In the genomic region with DNA sequence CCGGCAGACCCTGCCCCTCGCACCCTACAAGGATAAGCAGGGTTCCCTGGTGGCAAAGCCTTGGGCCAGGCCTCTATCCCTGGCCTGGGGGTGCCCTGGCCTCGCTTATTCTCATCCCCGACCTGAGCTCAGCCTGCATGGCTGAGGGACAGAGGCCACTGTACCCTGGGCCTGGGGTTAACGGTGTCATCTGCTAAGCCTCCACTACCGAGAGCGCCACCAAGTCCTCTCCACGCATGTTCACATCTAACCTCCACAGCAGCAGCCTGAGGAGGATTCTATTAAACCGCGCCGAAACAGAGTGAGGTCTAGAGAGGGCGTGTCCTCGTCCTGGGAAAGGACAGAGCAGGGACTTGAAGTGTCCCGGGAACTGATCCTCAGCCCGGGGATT, we compare ENCODE assay signal across 26 cellular contexts.
DNase-seq lines count a peak whose midpoint lies in the region; TF ChIP-seq lines count a peak whose summit lies in the region.
"Had no signal": no experiment of that assay in that cellular context is flagged by ENCODE, and none has a peak within 500 bp of the region (broad histone marks: within the 10 kb centered on the region; RNA-seq: fewer than 3 reads in every experiment).

No MANE protein-coding gene starts in this region.

- no peaks in the 10 kb centered on the region for H3K9me3 Mint-ChIP-seq in activated CD4-positive, alpha-beta T cell treated with anti-CD3 and anti-CD28 coated beads, Interleukin-2, amount 10 ng/mL, durations not matched to agents 24 days and 14 days
- H3K9me3 Mint-ChIP-seq: naive thymus-derived CD8-positive, alpha-beta T cell; stimulated activated naive CD8-positive, alpha-beta T cell treated with anti-CD3 and anti-CD28 coated beads, Interleukin-15, amount 100 ng/mL, for 72 hours; T-helper 2 cell treated with Interferon-gamma antibody and Interleukin-4, amounts not matched to agents 5 μg/mL and 100 μg/mL, for 36 hours had no signal

- H3K27ac ChIP-seq in adrenal gland = no peak overlapping the region
- H3K27ac ChIP-seq in transverse colon = no peak overlapping the region
- H3K27ac ChIP-seq: KMS-11, right lobe of liver, tibial artery had no signal

- peak; percentile 2 for DNase-seq in activated CD4-positive, alpha-beta T cell treated with anti-CD3 and anti-CD28 coated beads for 1 hour
- DNase-seq in activated CD4-positive, alpha-beta T cell treated with anti-CD3 and anti-CD28 coated beads, Interleukin-2, amount 10 ng/mL, durations not matched to agents 24 days and 14 days = no peak
- DNase-seq in adrenal gland (peak in 4 of 7 donors; percentile 6 to 35 (median 13)), mesenteric fat pad (ENCODE audit: low spot score) (peak; percentile 65), transverse colon (peak; percentile 7), NCI-H187 treated with DMSO at 0.1 percent for 48 hours (lab: John Stamatoyannopoulos, UW) (no peak), NCI-H1417 (lab: John Stamatoyannopoulos, UW) (no peak)
- no peak for DNase-seq in stimulated activated CD4-positive, alpha-beta T cell treated with anti-CD3 and anti-CD28 coated beads, Interleukin-2, amount 100 ng/mL, for 48 hours
- DNase-seq: AML-193; body of pancreas; COR-L47; DMS79; effector memory CD4-positive, alpha-beta T cell; erythroblast; GOT3; left cardiac atrium; NCI-H1694; NCI-H69; RPMI8226; stimulated activated naive CD8-positive, alpha-beta T cell treated with anti-CD3 and anti-CD28 coated beads, Interleukin-15, amount 100 ng/mL, for 72 hours had no signal

- TF ChIP-seq CTCF in adrenal gland (IDR thresholded peaks at IDR 0.05) (no peak), transverse colon (IDR thresholded peaks at IDR 0.05) (no peak)

- TF ChIP-seq POLR2A in adrenal gland (IDR thresholded peaks at IDR 0.05) = no peak
- TF ChIP-seq POLR2A in transverse colon (IDR thresholded peaks at IDR 0.05) = no peak

- in situ Hi-C loops in transverse colon (cut with MboI; ENCODE audit: low pct_ligation_motif_present in 1 of 4, low pct_unique_long_range_greater_than_20kb in 1 of 4, low sequenced_read_pairs in 3 of 4) = no loop called here

- H3K27me3 ChIP-seq in adrenal gland = no peaks in the 10 kb centered on the region
- H3K27me3 ChIP-seq in transverse colon = no peaks in the 10 kb centered on the region
- H3K27me3 ChIP-seq: body of pancreas, pancreas, right lobe of liver, tibial artery had no signal

- H3K4me3 ChIP-seq in adrenal gland = no peak overlapping the region
- no peak overlapping the region for H3K4me3 ChIP-seq in transverse colon
- H3K4me3 ChIP-seq: body of pancreas, pancreas, right lobe of liver, tibial artery had no signal

- no peaks in the 10 kb centered on the region for H3K36me3 Mint-ChIP-seq in activated CD4-positive, alpha-beta T cell treated with anti-CD3 and anti-CD28 coated beads, Interleukin-2, amount 10 ng/mL, durations not matched to agents 24 days and 14 days (ENCODE audit: low read depth)
- H3K36me3 Mint-ChIP-seq: naive thymus-derived CD8-positive, alpha-beta T cell had no signal

- intact Hi-C loops in activated CD4-positive, alpha-beta T cell treated with anti-CD3 and anti-CD28 coated beads, Interleukin-2, amount 10 ng/mL, durations not matched to agents 24 days and 14 days (cut with micrococcal nuclease) = no loop called here
- intact Hi-C loops in adrenal gland (cut with DNase I) (loop anchor here in 1 of 2 donors (10.0 kb wide), 1 partner anchor 396 kb away; no protein-coding TSS in a partner anchor), transverse colon (cut with DNase I; ENCODE audit: low total_unique reads) (no loop called here)

- 92 to 98% (median 96%) methylated on average over 14 to 15 of the region's 15 CpGs; no CpG with 5 or more reads in 1 of the 4 donors for WGBS in adrenal gland, 4 donors
- 95 to 100% methylated on average over 2 to 15 of the region's 15 CpGs for WGBS in transverse colon (ENCODE audit: low coverage in 1 of 2), 2 donors

- H3K4me1 ChIP-seq in adrenal gland (replicated peaks in 1 of 2) = peaks cover 0 to 2% of the 10 kb centered on the region in 2 donors
- H3K4me1 ChIP-seq in transverse colon = peaks cover 0 to 8% (median 2%) of the 10 kb centered on the region in 4 donors
- H3K4me1 ChIP-seq: pancreas, right lobe of liver had no signal

- H3K4me3 Mint-ChIP-seq in activated CD4-positive, alpha-beta T cell treated with anti-CD3 and anti-CD28 coated beads, Interleukin-2, amount 10 ng/mL, durations not matched to agents 24 days and 14 days = no peak overlapping the region
- H3K4me3 Mint-ChIP-seq: naive thymus-derived CD8-positive, alpha-beta T cell; stimulated activated naive CD8-positive, alpha-beta T cell treated with anti-CD3 and anti-CD28 coated beads, Interleukin-15, amount 100 ng/mL, for 72 hours; T-helper 2 cell treated with Interferon-gamma antibody and Interleukin-4, amounts not matched to agents 5 μg/mL and 100 μg/mL, for 36 hours had no signal

- H3K36me3 ChIP-seq in adrenal gland (replicated peaks in 1 of 2) (no peaks in the 10 kb centered on the region), transverse colon (no peaks in the 10 kb centered on the region)
- H3K36me3 ChIP-seq: pancreas, right lobe of liver, tibial artery had no signal

- no peaks in the 10 kb centered on the region for H3K4me1 Mint-ChIP-seq in activated CD4-positive, alpha-beta T cell treated with anti-CD3 and anti-CD28 coated beads, Interleukin-2, amount 10 ng/mL, durations not matched to agents 24 days and 14 days
- H3K4me1 Mint-ChIP-seq: stimulated activated naive CD8-positive, alpha-beta T cell treated with anti-CD3 and anti-CD28 coated beads, Interleukin-15, amount 100 ng/mL, for 72 hours had no signal

- no peak overlapping the region for H3K27ac Mint-ChIP-seq in activated CD4-positive, alpha-beta T cell treated with anti-CD3 and anti-CD28 coated beads, Interleukin-2, amount 10 ng/mL, durations not matched to agents 24 days and 14 days
- H3K27ac Mint-ChIP-seq: naive thymus-derived CD8-positive, alpha-beta T cell; stimulated activated naive CD8-positive, alpha-beta T cell treated with anti-CD3 and anti-CD28 coated beads, Interleukin-15, amount 100 ng/mL, for 72 hours; T-helper 2 cell treated with Interferon-gamma antibody and Interleukin-4, amounts not matched to agents 5 μg/mL and 100 μg/mL, for 36 hours had no signal

- H3K9me3 ChIP-seq in adrenal gland (replicated peaks in 1 of 3) (no peaks in the 10 kb centered on the region), transverse colon (no peaks in the 10 kb centered on the region)
- H3K9me3 ChIP-seq: body of pancreas, pancreas, right lobe of liver, tibial artery had no signal

- no peaks in the 10 kb centered on the region for H3K27me3 Mint-ChIP-seq in activated CD4-positive, alpha-beta T cell treated with anti-CD3 and anti-CD28 coated beads, Interleukin-2, amount 10 ng/mL, durations not matched to agents 24 days and 14 days
- H3K27me3 Mint-ChIP-seq: stimulated activated naive CD8-positive, alpha-beta T cell treated with anti-CD3 and anti-CD28 coated beads, Interleukin-15, amount 100 ng/mL, for 72 hours had no signal

- TF ChIP-seq EP300 in transverse colon (IDR thresholded peaks at IDR 0.05; ENCODE audit: low read depth) = no peak

Comparison
In these comparisons a context has a peak if more than half of its experiments do, and no peak if none do; other contexts are left out.
1. DNase-seq: peak in activated CD4-positive, alpha-beta T cell treated with anti-CD3 and anti-CD28 coated beads for 1 hour (single experiment), adrenal gland (4 of 7), mesenteric fat pad (single experiment) and transverse colon (single experiment); none in activated CD4-positive, alpha-beta T cell treated with anti-CD3 and anti-CD28 coated beads, Interleukin-2, amount 10 ng/mL, durations not matched to agents 24 days and 14 days (single experiment), stimulated activated CD4-positive, alpha-beta T cell treated with anti-CD3 and anti-CD28 coated beads, Interleukin-2, amount 100 ng/mL, for 48 hours (0 of 2), NCI-H187 treated with DMSO at 0.1 percent for 48 hours (single experiment) and NCI-H1417 (0 of 3).